Comparison of ENCODE assay signal across 11 cellular contexts in the genomic region with DNA sequence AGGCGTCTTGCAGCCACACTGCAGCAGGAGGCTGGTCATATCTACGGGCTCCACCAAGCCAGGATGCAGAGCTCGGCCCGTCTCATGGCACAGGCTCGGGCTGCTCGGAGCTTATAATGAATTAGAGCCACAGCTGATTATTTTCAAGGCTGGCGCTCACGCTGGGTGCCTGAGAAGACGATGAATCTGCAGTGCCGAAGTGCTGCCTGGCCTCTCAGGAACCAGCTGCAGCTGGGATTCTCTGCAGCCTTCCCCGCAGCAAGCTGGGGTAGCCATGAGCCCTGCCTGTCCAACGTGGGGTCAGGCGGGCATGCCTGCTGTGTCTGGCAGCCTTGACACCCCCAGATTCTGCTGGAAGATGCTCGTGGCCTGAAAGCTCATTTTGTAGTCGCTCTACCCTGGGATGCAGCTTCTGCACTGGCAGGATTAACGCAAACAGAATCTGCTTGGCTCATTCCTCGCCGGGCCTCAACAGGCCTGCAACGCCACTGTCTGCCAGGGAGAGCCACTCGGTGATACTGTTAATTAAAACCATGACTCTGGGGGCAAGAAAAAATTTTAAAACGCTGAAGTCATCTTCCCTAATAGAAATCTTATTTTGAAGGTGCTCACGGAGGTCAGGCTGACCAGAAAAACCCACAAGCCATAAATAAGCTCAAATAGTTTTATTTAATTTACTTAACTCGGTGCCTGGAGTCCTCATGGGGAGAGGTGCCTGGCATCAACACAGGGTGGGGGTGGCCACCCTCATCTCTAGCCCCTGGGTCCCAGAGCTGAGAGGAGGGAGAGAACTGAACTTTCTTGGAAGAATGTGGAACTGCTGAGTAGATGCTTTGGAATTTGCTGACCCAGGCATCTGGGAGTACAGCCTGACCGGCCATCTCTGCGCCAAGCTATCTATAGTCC.
DNase-seq lines count a peak whose midpoint lies in the region; ATAC-seq and TF ChIP-seq lines count a peak whose summit lies in the region.
"Had no signal": no experiment of that assay in that cellular context is flagged by ENCODE, and none has a peak within 500 bp of the region (broad histone marks: within the 10 kb centered on the region; RNA-seq: fewer than 3 reads in every experiment).

No MANE protein-coding gene starts in this region.

- H3K27me3 ChIP-seq in SJSA1 (replicated peaks) = no peaks in the 10 kb centered on the region

- peak; percentile 6 for TF ChIP-seq CTCF in retinal pigment epithelial cell (conservative IDR thresholded peaks at IDR 0.05; ENCODE audit: low read depth, low read length)

- H3K4me1 Mint-ChIP-seq in activated naive CD8-positive, alpha-beta T cell treated with anti-CD3 and anti-CD28 coated beads for 36 hours = peaks cover 14% of the 10 kb centered on the region

- peak overlapping the region; percentile 68 for H3K27ac ChIP-seq in SJSA1

- DNase-seq in C1 segment of cervical spinal cord (lab: John Stamatoyannopoulos, UW) (peak in 10 of 14 donors; percentile 9 to 76 (median 34)), SJSA1 (ENCODE audit: low read depth in 1 of 2, low spot score in 2 of 2) (peak; percentile 93 to 96), glomerular visceral epithelial cell (ENCODE audit: extremely low spot score) (peak; percentile 23), retinal pigment epithelial cell (ENCODE audit: low read depth) (peak; percentile 74), NCI-H345 (lab: John Stamatoyannopoulos, UW) (no peak)
- DNase-seq in activated naive CD8-positive, alpha-beta T cell treated with anti-CD3 and anti-CD28 coated beads for 36 hours = no peak

- H3K4me1 ChIP-seq in SJSA1 (replicated peaks) = peaks cover 24% of the 10 kb centered on the region

- H3K27ac Mint-ChIP-seq in activated naive CD8-positive, alpha-beta T cell treated with anti-CD3 and anti-CD28 coated beads for 36 hours = no peak overlapping the region
- H3K27ac Mint-ChIP-seq: stimulated activated memory B cell treated with anti-CD40 and anti-IgM and Interleukin-4, amounts not matched to agents 10 μg/mL and 1 μg/mL and 100 μg/mL, for 72 hours had no signal

- no peaks in the 10 kb centered on the region for H3K9me3 ChIP-seq in SJSA1 (replicated peaks)

- H3K4me3 ChIP-seq in SJSA1 = no peak overlapping the region
- peak overlapping the region; percentile 10 for H3K4me3 ChIP-seq in retinal pigment epithelial cell (ENCODE audit: low read length)

- ATAC-seq in HG02938 (IDR thresholded peaks at IDR 0.05; ENCODE audit: unreplicated experiment) = no peak
- no peak for ATAC-seq in GM19452 (IDR thresholded peaks at IDR 0.05; ENCODE audit: unreplicated experiment)
- ATAC-seq: Panc1; stimulated activated memory B cell treated with anti-CD40 and anti-IgM and Interleukin-4, amounts not matched to agents 10 μg/mL and 1 μg/mL and 100 μg/mL, for 72 hours had no signal

- H3K4me3 Mint-ChIP-seq in activated naive CD8-positive, alpha-beta T cell treated with anti-CD3 and anti-CD28 coated beads for 36 hours = no peak overlapping the region
- H3K4me3 Mint-ChIP-seq: neural crest cell; stimulated activated memory B cell treated with anti-CD40 and anti-IgM and Interleukin-4, amounts not matched to agents 10 μg/mL and 1 μg/mL and 100 μg/mL, for 72 hours had no signal

- H3K36me3 ChIP-seq in SJSA1 = no peaks in the 10 kb centered on the region

- no peaks in the 10 kb centered on the region for H3K36me3 Mint-ChIP-seq in activated naive CD8-positive, alpha-beta T cell treated with anti-CD3 and anti-CD28 coated beads for 36 hours
- H3K36me3 Mint-ChIP-seq: stimulated activated memory B cell treated with anti-CD40 and anti-IgM and Interleukin-4, amounts not matched to agents 10 μg/mL and 1 μg/mL and 100 μg/mL, for 72 hours had no signal

- H3K9me3 Mint-ChIP-seq in activated naive CD8-positive, alpha-beta T cell treated with anti-CD3 and anti-CD28 coated beads for 36 hours = no peaks in the 10 kb centered on the region
- H3K9me3 Mint-ChIP-seq: neural crest cell; stimulated activated memory B cell treated with anti-CD40 and anti-IgM and Interleukin-4, amounts not matched to agents 10 μg/mL and 1 μg/mL and 100 μg/mL, for 72 hours had no signal

- peaks cover 5% of the 10 kb centered on the region for H3K27me3 Mint-ChIP-seq in activated naive CD8-positive, alpha-beta T cell treated with anti-CD3 and anti-CD28 coated beads for 36 hours

Comparison
In these comparisons a context has a peak if more than half of its experiments do, and no peak if none do; other contexts are left out.
1. DNase-seq: peak in C1 segment of cervical spinal cord (10 of 14), SJSA1 (2 of 2), glomerular visceral epithelial cell (single experiment) and retinal pigment epithelial cell (single experiment); none in NCI-H345 (single experiment) and activated naive CD8-positive, alpha-beta T cell treated with anti-CD3 and anti-CD28 coated beads for 36 hours (single experiment).